ENCODE assay signal across 9 cellular contexts in the genomic region with DNA sequence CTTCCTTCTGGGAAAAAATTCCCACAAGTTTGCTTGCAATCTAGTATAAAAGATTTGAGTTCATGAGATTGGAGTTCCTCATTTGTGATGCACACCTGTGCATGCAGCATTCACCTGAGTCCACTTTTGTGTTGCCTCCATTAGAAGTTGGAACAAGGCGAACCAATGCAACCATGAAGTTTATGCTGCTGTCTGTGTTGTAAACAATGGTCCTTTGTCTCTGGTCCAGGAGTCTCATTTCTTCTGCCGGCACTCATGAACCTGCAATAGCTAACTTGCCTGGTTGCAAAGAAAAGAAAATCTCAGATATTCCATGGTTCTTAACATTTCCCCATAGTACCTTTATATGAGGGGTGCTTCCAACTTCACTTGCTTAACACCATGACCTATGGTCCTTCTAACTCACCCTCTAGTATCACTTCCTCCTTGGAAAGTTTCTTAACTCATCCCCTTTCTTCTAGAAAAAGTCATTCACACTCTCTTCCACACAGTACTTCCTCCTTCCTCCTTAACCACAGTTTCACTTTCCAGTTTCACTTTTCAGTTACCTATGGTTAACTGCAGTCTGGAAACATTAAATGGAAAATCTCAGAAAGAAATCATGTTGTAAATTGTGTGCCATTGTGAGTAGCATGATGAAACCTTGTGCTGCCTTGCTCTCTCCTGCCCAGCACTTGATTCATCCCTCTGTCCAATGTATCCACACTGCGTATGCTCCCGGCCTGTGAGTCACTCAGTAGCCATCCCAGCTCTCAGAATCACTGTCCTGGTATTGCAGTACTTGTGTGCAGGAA.
DNase-seq lines count a peak whose midpoint lies in the region; ATAC-seq, FAIRE-seq and TF ChIP-seq lines count a peak whose summit lies in the region.
"Had no signal": no experiment of that assay in that cellular context is flagged by ENCODE, and none has a peak within 500 bp of the region (broad histone marks: within the 10 kb centered on the region; RNA-seq: fewer than 3 reads in every experiment).

No MANE protein-coding gene starts in this region.

- H3K27ac ChIP-seq in adrenal gland = peak overlapping the region in 2 of 5 donors; percentile 38 to 60
- H3K27ac ChIP-seq in lung (ENCODE audit: low read depth in 1 of 2, low read length in 1 of 2) = peak overlapping the region in 1 of 2 donors; percentile 35

- H3K36me3 ChIP-seq in GM06990 (ENCODE audit: control insufficient read depth, insufficient read depth, low read length) = no peaks in the 10 kb centered on the region
- H3K36me3 ChIP-seq in adrenal gland (replicated peaks in 1 of 2) = no peaks in the 10 kb centered on the region
- H3K36me3 ChIP-seq in lung (ENCODE audit: control insufficient read depth in 2 of 2, insufficient read depth in 2 of 2, low read length in 2 of 2) = no peaks in the 10 kb centered on the region

- TF ChIP-seq CTCF in GM06990 (IDR thresholded peaks at IDR 0.05; ENCODE audit: insufficient read depth, low read length, poor library complexity, severe bottlenecking) (no peak), adrenal gland (IDR thresholded peaks at IDR 0.05) (no peak), lung (IDR thresholded peaks at IDR 0.05; ENCODE audit: control extremely low read depth, extremely low read depth) (no peak)

- H3K4me3 ChIP-seq in GM06990 (replicated peaks; ENCODE audit: low read depth, low read length) (no peak overlapping the region), adrenal gland (no peak overlapping the region), lung (no peak overlapping the region)

- TF ChIP-seq POLR2A in adrenal gland (IDR thresholded peaks at IDR 0.05) = no peak

- 61 to 70% (median 66%) methylated on average over 4 of the region's 4 CpGs for WGBS in adrenal gland, 4 donors
- 71 to 76% methylated on average over 4 of the region's 4 CpGs for WGBS in lung, 2 donors

- ATAC-seq in GM21723 (IDR thresholded peaks at IDR 0.05; ENCODE audit: unreplicated experiment) (peak; percentile 82), lung (ENCODE audit: insufficient read depth, low FRiP score) (peak; percentile 77)

- H3K4me1 ChIP-seq in adrenal gland (replicated peaks in 1 of 2) (peaks cover 0 to 10% of the 10 kb centered on the region in 2 donors), lung (ENCODE audit: control insufficient read depth in 2 of 2, insufficient read depth in 2 of 2, low read length in 2 of 2) (peaks cover 0 to 1% of the 10 kb centered on the region in 2 donors)

- DNase-seq in GM06990 (ENCODE audit: extremely low read depth, insufficient read length) = peak; percentile 80
- DNase-seq in HTR-8/SVneo (ENCODE audit: insufficient read length, low spot score) = peak; percentile 41
- DNase-seq in adrenal gland = peak; percentile 53 to 85 (median 84)
- DNase-seq in lung (ENCODE audit: low spot score) = no peak
- no peak for DNase-seq in stimulated activated CD8-positive, alpha-beta memory T cell treated with anti-CD3 and anti-CD28 coated beads, Interleukin-4, amount 100 ng/mL, for 48 hours
- DNase-seq in posterior cingulate gyrus = no peak
- no peak for DNase-seq in activated CD8-positive, alpha-beta memory T cell treated with anti-CD3 and anti-CD28 coated beads, Interleukin-2, amount 50 U/mL, for 48 hours

- intact Hi-C loops in adrenal gland (cut with DNase I) (no loop called here), posterior cingulate gyrus (cut with DNase I) (no loop called here)

- no peaks in the 10 kb centered on the region for H3K9me3 ChIP-seq in adrenal gland (replicated peaks in 1 of 3)
- H3K9me3 ChIP-seq in lung (ENCODE audit: control insufficient read depth in 2 of 2, insufficient read depth in 1 of 2, low read length in 1 of 2) = no peaks in the 10 kb centered on the region

- FAIRE-seq in HTR-8/SVneo (lab: Jason Lieb, UNC) = peak; percentile 76
- FAIRE-seq: TTC549 had no signal

- H3K27me3 ChIP-seq in GM06990 (replicated peaks; ENCODE audit: control insufficient read depth, insufficient read depth, low read length) (no peaks in the 10 kb centered on the region), adrenal gland (no peaks in the 10 kb centered on the region), lung (ENCODE audit: control insufficient read depth, insufficient read depth) (no peaks in the 10 kb centered on the region)

Comparison
In these comparisons a context has a peak if more than half of its experiments do, and no peak if none do; other contexts are left out.
1. DNase-seq: peak in GM06990 (single experiment), HTR-8/SVneo (single experiment) and adrenal gland (7 of 7); none in lung (single experiment), stimulated activated CD8-positive, alpha-beta memory T cell treated with anti-CD3 and anti-CD28 coated beads, Interleukin-4, amount 100 ng/mL, for 48 hours (single experiment), posterior cingulate gyrus (0 of 10) and activated CD8-positive, alpha-beta memory T cell treated with anti-CD3 and anti-CD28 coated beads, Interleukin-2, amount 50 U/mL, for 48 hours (single experiment).